Comparison of ENCODE assay signal across 11 cellular contexts in the genomic region with DNA sequence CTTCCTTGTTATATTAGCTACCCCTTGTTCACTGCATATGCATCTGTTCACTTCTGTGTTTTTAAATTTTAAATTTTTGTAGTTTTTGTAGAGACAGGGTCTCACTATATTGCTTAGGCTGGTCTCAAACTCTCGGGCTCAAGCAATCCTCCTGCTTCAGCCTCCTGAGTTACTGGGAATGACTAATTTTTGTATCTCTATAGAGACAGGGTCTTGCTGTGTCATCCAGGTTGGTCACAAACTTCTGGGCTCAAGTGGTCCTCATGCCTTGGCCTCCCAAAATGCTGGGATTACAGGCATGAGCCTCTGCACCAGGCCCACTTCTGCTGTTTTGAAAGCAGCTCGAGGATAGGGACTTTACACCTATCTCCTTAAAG.
A peak's percentile ranks its signal among the peaks of the same experiment; 100 is the strongest.
DNase-seq lines count a peak whose midpoint lies in the region; ATAC-seq and TF ChIP-seq lines count a peak whose summit lies in the region.
"Had no signal": no experiment of that assay in that cellular context is flagged by ENCODE, and none has a peak within 500 bp of the region (broad histone marks: within the 10 kb centered on the region; RNA-seq: fewer than 3 reads in every experiment).

No MANE protein-coding gene starts in this region.

- no peaks in the 10 kb centered on the region for H3K27me3 Mint-ChIP-seq in T-helper 2 cell treated with Interferon-gamma antibody and Interleukin-4, amounts not matched to agents 5 μg/mL and 100 μg/mL, for 36 hours (ENCODE audit: low read depth)
- H3K27me3 Mint-ChIP-seq in natural killer cell treated with Interleukin-12 subunit alpha and Interleukin-12 subunit beta and Interleukin-15 and Interleukin-18, amount 100 ng/mL, for 72 hours, result no peaks in the 10 kb centered on the region

- no peak for DNase-seq in T-helper 2 cell treated with Interferon-gamma antibody and Interleukin-4, amounts not matched to agents 5 μg/mL and 100 μg/mL, for 36 hours (ENCODE audit: low spot score)
- DNase-seq in T-helper 2 cell (no peak), Ammon's horn (ENCODE audit: low spot score) (no peak), foreskin fibroblast (no peak), kidney tubule cell (ENCODE audit: low spot score) (no peak)
- no peak for DNase-seq in natural killer cell treated with Interleukin-12 subunit alpha and Interleukin-12 subunit beta and Interleukin-15 and Interleukin-18, amount 100 ng/mL, for 72 hours (ENCODE audit: low spot score)
- DNase-seq: 8988T, left ventricle myocardium superior had no signal

- peak overlapping the region; percentile 88 for H3K27ac Mint-ChIP-seq in T-helper 2 cell treated with Interferon-gamma antibody and Interleukin-4, amounts not matched to agents 5 μg/mL and 100 μg/mL, for 36 hours
- H3K27ac Mint-ChIP-seq in natural killer cell treated with Interleukin-12 subunit alpha and Interleukin-12 subunit beta and Interleukin-15 and Interleukin-18, amount 100 ng/mL, for 72 hours, result peak overlapping the region; percentile 80 to 88

- ATAC-seq in HG02588 (IDR thresholded peaks at IDR 0.05; ENCODE audit: unreplicated experiment) (peak; percentile 14), HG03521 (IDR thresholded peaks at IDR 0.05; ENCODE audit: unreplicated experiment) (peak; percentile 10)
- peak; percentile 55 to 63 for ATAC-seq in natural killer cell treated with Interleukin-12 subunit alpha and Interleukin-12 subunit beta and Interleukin-15 and Interleukin-18, amount 100 ng/mL, for 72 hours
- ATAC-seq: left ventricle myocardium superior had no signal

- no peak overlapping the region for H3K4me3 ChIP-seq in foreskin fibroblast (ENCODE audit: low read depth in 1 of 2, low read length in 2 of 2)
- H3K4me3 ChIP-seq: HAP-1 had no signal

- H3K4me1 Mint-ChIP-seq in T-helper 2 cell treated with Interferon-gamma antibody and Interleukin-4, amounts not matched to agents 5 μg/mL and 100 μg/mL, for 36 hours (ENCODE audit: low read depth), result peaks cover 29% of the 10 kb centered on the region
- peaks cover 34 to 43% of the 10 kb centered on the region in 2 donors for H3K4me1 Mint-ChIP-seq in natural killer cell treated with Interleukin-12 subunit alpha and Interleukin-12 subunit beta and Interleukin-15 and Interleukin-18, amount 100 ng/mL, for 72 hours (ENCODE audit: low read depth in 2 of 2)

- peaks cover 12% of the 10 kb centered on the region for H3K9me3 Mint-ChIP-seq in T-helper 2 cell treated with Interferon-gamma antibody and Interleukin-4, amounts not matched to agents 5 μg/mL and 100 μg/mL, for 36 hours
- peaks cover 2% of the 10 kb centered on the region for H3K9me3 Mint-ChIP-seq in natural killer cell treated with Interleukin-12 subunit alpha and Interleukin-12 subunit beta and Interleukin-15 and Interleukin-18, amount 100 ng/mL, for 72 hours

- H3K36me3 Mint-ChIP-seq in T-helper 2 cell treated with Interferon-gamma antibody and Interleukin-4, amounts not matched to agents 5 μg/mL and 100 μg/mL, for 36 hours (ENCODE audit: low read depth), result peaks cover 15% of the 10 kb centered on the region
- peaks cover 7% of the 10 kb centered on the region for H3K36me3 Mint-ChIP-seq in natural killer cell treated with Interleukin-12 subunit alpha and Interleukin-12 subunit beta and Interleukin-15 and Interleukin-18, amount 100 ng/mL, for 72 hours

- TF ChIP-seq CTCF in foreskin fibroblast (IDR thresholded peaks at IDR 0.05; ENCODE audit: low read depth, low read length), result no peak

- H3K4me3 Mint-ChIP-seq in T-helper 2 cell treated with Interferon-gamma antibody and Interleukin-4, amounts not matched to agents 5 μg/mL and 100 μg/mL, for 36 hours, result peak overlapping the region; percentile 81
- H3K4me3 Mint-ChIP-seq in natural killer cell treated with Interleukin-12 subunit alpha and Interleukin-12 subunit beta and Interleukin-15 and Interleukin-18, amount 100 ng/mL, for 72 hours, result peak overlapping the region; percentile 77
